1 cellular context compared by ENCODE assay signal in the genomic region with DNA sequence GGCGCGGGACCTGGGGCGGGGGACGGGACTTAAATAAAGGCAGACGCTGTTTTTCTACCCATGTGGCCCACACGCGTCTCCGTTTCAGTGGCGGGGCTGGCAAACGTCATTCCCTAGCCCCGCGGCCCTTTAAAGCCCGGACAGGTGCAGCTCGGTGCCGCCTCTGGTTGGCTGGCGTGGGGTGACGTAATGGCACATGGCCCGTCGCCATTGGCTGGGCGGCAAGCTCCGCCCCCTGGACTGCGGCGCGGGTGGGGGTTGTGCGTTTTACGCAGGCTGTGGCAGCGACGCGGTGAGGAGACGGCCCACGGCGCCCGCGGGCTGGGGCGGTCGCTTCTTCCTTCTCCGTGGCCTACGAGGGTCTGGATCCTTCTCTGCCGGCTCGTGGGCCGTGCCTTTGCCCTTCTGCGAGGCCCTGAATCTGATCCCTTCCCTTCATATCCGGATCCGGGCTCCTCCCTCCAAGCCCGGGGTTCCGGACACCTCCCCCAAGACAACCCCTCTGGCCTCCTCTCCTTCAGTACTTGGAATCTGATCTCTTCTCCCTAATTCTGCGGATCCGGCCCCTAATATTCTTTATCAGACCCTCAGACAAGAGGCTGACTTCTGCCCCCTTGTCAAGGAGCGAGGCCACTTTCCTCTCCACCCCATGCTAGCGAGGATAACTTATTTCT.
TF ChIP-seq lines count a peak whose summit lies in the region.

A gene with protein sequence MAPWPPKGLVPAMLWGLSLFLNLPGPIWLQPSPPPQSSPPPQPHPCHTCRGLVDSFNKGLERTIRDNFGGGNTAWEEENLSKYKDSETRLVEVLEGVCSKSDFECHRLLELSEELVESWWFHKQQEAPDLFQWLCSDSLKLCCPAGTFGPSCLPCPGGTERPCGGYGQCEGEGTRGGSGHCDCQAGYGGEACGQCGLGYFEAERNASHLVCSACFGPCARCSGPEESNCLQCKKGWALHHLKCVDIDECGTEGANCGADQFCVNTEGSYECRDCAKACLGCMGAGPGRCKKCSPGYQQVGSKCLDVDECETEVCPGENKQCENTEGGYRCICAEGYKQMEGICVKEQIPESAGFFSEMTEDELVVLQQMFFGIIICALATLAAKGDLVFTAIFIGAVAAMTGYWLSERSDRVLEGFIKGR (plus strand): TSS at position 274 of the 674 bp plus-strand sequence. CDS start 605 bp downstream, outside the sequence.

TF ChIP-seq in K562, 482 proteins besides CTCF, POLR2A, EP300 and RAD21 (continued from another document and continues in another):
- TF ChIP-seq, protein P1, sequence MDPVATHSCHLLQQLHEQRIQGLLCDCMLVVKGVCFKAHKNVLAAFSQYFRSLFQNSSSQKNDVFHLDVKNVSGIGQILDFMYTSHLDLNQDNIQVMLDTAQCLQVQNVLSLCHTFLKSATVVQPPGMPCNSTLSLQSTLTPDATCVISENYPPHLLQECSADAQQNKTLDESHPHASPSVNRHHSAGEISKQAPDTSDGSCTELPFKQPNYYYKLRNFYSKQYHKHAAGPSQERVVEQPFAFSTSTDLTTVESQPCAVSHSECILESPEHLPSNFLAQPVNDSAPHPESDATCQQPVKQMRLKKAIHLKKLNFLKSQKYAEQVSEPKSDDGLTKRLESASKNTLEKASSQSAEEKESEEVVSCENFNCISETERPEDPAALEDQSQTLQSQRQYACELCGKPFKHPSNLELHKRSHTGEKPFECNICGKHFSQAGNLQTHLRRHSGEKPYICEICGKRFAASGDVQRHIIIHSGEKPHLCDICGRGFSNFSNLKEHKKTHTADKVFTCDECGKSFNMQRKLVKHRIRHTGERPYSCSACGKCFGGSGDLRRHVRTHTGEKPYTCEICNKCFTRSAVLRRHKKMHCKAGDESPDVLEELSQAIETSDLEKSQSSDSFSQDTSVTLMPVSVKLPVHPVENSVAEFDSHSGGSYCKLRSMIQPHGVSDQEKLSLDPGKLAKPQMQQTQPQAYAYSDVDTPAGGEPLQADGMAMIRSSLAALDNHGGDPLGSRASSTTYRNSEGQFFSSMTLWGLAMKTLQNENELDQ (CRISPR knock-in tag; IDR thresholded peaks at IDR 0.05; ENCODE audit: borderline replicate concordance): no peak
- TF ChIP-seq CBX1 (IDR thresholded peaks at IDR 0.05; ENCODE audit: low read depth) (no peak), GATAD2A (IDR thresholded peaks at IDR 0.05) (peak; percentile 24; the same call in 1 of the 2 replicates), ZNF57 (CRISPR knock-in tag; IDR thresholded peaks at IDR 0.05) (no peak), POLR2B (IDR thresholded peaks at IDR 0.05; ENCODE audit: low read depth, partially characterized antibody) (peak; percentile 90), CHCHD3 (CRISPR knock-in tag; IDR thresholded peaks at IDR 0.05) (no peak), TBL1XR1 (IDR thresholded peaks at IDR 0.05; ENCODE audit: low read length in 2 of 2) (peak in 1 of 2 experiments; percentile 17; a peak in 1 of 4 replicates), ZFPM2 (CRISPR knock-in tag; IDR thresholded peaks at IDR 0.05) (no peak), SMAD4 (CRISPR knock-in tag; conservative IDR thresholded peaks at IDR 0.05) (no peak), CBX5 (IDR thresholded peaks at IDR 0.05; ENCODE audit: borderline replicate concordance, low read depth) (no peak), KAT8 (IDR thresholded peaks at IDR 0.05; ENCODE audit: low read depth) (no peak), ETV5 (CRISPR knock-in tag; IDR thresholded peaks at IDR 0.05; ENCODE audit: low read depth) (no peak), MAZ (CRISPR knock-in tag; conservative IDR thresholded peaks at IDR 0.05 in 1 of 2, IDR thresholded peaks at IDR 0.05 in 1 of 2) (peak; percentile 84 to 91; a peak in 3 of 4 replicates), KLF13 (tag; IDR thresholded peaks at IDR 0.05; ENCODE audit: borderline replicate concordance, low read depth) (no peak), BDP1 (IDR thresholded peaks at IDR 0.05; ENCODE audit: insufficient read depth, insufficient read length) (no peak)
- TF ChIP-seq, protein P2, sequence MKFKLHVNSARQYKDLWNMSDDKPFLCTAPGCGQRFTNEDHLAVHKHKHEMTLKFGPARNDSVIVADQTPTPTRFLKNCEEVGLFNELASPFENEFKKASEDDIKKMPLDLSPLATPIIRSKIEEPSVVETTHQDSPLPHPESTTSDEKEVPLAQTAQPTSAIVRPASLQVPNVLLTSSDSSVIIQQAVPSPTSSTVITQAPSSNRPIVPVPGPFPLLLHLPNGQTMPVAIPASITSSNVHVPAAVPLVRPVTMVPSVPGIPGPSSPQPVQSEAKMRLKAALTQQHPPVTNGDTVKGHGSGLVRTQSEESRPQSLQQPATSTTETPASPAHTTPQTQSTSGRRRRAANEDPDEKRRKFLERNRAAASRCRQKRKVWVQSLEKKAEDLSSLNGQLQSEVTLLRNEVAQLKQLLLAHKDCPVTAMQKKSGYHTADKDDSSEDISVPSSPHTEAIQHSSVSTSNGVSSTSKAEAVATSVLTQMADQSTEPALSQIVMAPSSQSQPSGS (CRISPR knock-in tag; IDR thresholded peaks at IDR 0.05): peak; percentile 94
- TF ChIP-seq, protein P3, sequence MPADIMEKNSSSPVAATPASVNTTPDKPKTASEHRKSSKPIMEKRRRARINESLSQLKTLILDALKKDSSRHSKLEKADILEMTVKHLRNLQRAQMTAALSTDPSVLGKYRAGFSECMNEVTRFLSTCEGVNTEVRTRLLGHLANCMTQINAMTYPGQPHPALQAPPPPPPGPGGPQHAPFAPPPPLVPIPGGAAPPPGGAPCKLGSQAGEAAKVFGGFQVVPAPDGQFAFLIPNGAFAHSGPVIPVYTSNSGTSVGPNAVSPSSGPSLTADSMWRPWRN (IDR thresholded peaks at IDR 0.05; ENCODE audit: low read depth): no peak
- TF ChIP-seq, protein P4, sequence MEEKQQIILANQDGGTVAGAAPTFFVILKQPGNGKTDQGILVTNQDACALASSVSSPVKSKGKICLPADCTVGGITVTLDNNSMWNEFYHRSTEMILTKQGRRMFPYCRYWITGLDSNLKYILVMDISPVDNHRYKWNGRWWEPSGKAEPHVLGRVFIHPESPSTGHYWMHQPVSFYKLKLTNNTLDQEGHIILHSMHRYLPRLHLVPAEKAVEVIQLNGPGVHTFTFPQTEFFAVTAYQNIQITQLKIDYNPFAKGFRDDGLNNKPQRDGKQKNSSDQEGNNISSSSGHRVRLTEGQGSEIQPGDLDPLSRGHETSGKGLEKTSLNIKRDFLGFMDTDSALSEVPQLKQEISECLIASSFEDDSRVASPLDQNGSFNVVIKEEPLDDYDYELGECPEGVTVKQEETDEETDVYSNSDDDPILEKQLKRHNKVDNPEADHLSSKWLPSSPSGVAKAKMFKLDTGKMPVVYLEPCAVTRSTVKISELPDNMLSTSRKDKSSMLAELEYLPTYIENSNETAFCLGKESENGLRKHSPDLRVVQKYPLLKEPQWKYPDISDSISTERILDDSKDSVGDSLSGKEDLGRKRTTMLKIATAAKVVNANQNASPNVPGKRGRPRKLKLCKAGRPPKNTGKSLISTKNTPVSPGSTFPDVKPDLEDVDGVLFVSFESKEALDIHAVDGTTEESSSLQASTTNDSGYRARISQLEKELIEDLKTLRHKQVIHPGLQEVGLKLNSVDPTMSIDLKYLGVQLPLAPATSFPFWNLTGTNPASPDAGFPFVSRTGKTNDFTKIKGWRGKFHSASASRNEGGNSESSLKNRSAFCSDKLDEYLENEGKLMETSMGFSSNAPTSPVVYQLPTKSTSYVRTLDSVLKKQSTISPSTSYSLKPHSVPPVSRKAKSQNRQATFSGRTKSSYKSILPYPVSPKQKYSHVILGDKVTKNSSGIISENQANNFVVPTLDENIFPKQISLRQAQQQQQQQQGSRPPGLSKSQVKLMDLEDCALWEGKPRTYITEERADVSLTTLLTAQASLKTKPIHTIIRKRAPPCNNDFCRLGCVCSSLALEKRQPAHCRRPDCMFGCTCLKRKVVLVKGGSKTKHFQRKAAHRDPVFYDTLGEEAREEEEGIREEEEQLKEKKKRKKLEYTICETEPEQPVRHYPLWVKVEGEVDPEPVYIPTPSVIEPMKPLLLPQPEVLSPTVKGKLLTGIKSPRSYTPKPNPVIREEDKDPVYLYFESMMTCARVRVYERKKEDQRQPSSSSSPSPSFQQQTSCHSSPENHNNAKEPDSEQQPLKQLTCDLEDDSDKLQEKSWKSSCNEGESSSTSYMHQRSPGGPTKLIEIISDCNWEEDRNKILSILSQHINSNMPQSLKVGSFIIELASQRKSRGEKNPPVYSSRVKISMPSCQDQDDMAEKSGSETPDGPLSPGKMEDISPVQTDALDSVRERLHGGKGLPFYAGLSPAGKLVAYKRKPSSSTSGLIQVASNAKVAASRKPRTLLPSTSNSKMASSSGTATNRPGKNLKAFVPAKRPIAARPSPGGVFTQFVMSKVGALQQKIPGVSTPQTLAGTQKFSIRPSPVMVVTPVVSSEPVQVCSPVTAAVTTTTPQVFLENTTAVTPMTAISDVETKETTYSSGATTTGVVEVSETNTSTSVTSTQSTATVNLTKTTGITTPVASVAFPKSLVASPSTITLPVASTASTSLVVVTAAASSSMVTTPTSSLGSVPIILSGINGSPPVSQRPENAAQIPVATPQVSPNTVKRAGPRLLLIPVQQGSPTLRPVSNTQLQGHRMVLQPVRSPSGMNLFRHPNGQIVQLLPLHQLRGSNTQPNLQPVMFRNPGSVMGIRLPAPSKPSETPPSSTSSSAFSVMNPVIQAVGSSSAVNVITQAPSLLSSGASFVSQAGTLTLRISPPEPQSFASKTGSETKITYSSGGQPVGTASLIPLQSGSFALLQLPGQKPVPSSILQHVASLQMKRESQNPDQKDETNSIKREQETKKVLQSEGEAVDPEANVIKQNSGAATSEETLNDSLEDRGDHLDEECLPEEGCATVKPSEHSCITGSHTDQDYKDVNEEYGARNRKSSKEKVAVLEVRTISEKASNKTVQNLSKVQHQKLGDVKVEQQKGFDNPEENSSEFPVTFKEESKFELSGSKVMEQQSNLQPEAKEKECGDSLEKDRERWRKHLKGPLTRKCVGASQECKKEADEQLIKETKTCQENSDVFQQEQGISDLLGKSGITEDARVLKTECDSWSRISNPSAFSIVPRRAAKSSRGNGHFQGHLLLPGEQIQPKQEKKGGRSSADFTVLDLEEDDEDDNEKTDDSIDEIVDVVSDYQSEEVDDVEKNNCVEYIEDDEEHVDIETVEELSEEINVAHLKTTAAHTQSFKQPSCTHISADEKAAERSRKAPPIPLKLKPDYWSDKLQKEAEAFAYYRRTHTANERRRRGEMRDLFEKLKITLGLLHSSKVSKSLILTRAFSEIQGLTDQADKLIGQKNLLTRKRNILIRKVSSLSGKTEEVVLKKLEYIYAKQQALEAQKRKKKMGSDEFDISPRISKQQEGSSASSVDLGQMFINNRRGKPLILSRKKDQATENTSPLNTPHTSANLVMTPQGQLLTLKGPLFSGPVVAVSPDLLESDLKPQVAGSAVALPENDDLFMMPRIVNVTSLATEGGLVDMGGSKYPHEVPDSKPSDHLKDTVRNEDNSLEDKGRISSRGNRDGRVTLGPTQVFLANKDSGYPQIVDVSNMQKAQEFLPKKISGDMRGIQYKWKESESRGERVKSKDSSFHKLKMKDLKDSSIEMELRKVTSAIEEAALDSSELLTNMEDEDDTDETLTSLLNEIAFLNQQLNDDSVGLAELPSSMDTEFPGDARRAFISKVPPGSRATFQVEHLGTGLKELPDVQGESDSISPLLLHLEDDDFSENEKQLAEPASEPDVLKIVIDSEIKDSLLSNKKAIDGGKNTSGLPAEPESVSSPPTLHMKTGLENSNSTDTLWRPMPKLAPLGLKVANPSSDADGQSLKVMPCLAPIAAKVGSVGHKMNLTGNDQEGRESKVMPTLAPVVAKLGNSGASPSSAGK (IDR thresholded peaks at IDR 0.05): peak; percentile 96
- TF ChIP-seq, protein P5, sequence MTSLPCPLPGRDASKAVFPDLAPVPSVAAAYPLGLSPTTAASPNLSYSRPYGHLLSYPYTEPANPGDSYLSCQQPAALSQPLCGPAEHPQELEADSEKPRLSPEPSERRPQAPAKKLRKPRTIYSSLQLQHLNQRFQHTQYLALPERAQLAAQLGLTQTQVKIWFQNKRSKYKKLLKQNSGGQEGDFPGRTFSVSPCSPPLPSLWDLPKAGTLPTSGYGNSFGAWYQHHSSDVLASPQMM (CRISPR knock-in tag; IDR thresholded peaks at IDR 0.05): no peak
- TF ChIP-seq, protein P6, sequence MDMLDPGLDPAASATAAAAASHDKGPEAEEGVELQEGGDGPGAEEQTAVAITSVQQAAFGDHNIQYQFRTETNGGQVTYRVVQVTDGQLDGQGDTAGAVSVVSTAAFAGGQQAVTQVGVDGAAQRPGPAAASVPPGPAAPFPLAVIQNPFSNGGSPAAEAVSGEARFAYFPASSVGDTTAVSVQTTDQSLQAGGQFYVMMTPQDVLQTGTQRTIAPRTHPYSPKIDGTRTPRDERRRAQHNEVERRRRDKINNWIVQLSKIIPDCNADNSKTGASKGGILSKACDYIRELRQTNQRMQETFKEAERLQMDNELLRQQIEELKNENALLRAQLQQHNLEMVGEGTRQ (CRISPR knock-in tag; IDR thresholded peaks at IDR 0.05): peak; percentile 54; the same call in 1 of the 2 replicates
- TF ChIP-seq, protein P7, sequence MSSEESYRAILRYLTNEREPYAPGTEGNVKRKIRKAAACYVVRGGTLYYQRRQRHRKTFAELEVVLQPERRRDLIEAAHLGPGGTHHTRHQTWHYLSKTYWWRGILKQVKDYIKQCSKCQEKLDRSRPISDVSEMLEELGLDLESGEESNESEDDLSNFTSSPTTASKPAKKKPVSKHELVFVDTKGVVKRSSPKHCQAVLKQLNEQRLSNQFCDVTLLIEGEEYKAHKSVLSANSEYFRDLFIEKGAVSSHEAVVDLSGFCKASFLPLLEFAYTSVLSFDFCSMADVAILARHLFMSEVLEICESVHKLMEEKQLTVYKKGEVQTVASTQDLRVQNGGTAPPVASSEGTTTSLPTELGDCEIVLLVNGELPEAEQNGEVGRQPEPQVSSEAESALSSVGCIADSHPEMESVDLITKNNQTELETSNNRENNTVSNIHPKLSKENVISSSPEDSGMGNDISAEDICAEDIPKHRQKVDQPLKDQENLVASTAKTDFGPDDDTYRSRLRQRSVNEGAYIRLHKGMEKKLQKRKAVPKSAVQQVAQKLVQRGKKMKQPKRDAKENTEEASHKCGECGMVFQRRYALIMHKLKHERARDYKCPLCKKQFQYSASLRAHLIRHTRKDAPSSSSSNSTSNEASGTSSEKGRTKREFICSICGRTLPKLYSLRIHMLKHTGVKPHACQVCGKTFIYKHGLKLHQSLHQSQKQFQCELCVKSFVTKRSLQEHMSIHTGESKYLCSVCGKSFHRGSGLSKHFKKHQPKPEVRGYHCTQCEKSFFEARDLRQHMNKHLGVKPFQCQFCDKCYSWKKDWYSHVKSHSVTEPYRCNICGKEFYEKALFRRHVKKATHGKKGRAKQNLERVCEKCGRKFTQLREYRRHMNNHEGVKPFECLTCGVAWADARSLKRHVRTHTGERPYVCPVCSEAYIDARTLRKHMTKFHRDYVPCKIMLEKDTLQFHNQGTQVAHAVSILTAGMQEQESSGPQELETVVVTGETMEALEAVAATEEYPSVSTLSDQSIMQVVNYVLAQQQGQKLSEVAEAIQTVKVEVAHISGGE (CRISPR knock-in tag; IDR thresholded peaks at IDR 0.05): peak in 1 of 3 experiments; percentile 53; a peak in 1 of 6 replicates
